Comparison of ENCODE assay signal across 8 cellular contexts in genomic region chr7:106065560-106066500, GRCh38. TPM values are rescaled to one million over a fixed set of nuclear protein-coding genes. Genes with fewer than 3 reads are reported as not detected.
A peak's percentile ranks its signal among the peaks of the same experiment; 100 is the strongest.
DNase-seq lines count a peak whose midpoint lies in the region; ATAC-seq lines count a peak whose summit lies in the region.

No MANE protein-coding gene starts in this region.

- ATAC-seq in right cardiac atrium: peak in 1 of 2 donors; percentile 21
- ATAC-seq in sciatic nerve: peak; percentile 61
- ATAC-seq in GM19467 (IDR thresholded peaks at IDR 0.05; ENCODE audit: unreplicated experiment): no peak
- no peak for ATAC-seq in HG02852 (IDR thresholded peaks at IDR 0.05; ENCODE audit: unreplicated experiment)

- intact Hi-C loops in right cardiac atrium (cut with DNase I) (no loop called here), sciatic nerve (cut with DNase I) (loop anchor here (10.0 kb wide), 1 partner anchor 49 kb away; the partner anchor contains the start of gene SYPL1)

- in situ Hi-C loops in G401 (cut with HindIII; ENCODE audit: low sequenced_read_pairs): no loop called here

- peak overlapping the region; percentile 97 for H3K27ac ChIP-seq in right cardiac atrium (ENCODE audit: low read length)

- H3K27me3 ChIP-seq in right cardiac atrium (ENCODE audit: control insufficient read depth, insufficient read depth): no peaks in the 10 kb centered on the region

- DNase-seq in Daoy (ENCODE audit: low read depth) (peak; percentile 42), amniotic stem cell (lab: John Stamatoyannopoulos, UW) (peak; percentile 31), right cardiac atrium (no peak), sciatic nerve (ENCODE audit: low spot score) (no peak), G401 (ENCODE audit: low spot score) (no peak)
- DNase-seq in activated CD4-positive, alpha-beta T cell treated with anti-CD3 and anti-CD28 coated beads for 48 hours: no peak

- WGBS in right cardiac atrium: 41% methylated on average over 26 of the region's 26 CpGs

- peaks cover 22% of the 10 kb centered on the region for H3K4me1 ChIP-seq in right cardiac atrium (ENCODE audit: control insufficient read depth, insufficient read depth, low read length)

- peak overlapping the region; percentile 28 for H3K4me3 ChIP-seq in right cardiac atrium (ENCODE audit: low read length)

- no peaks in the 10 kb centered on the region for H3K9me3 ChIP-seq in right cardiac atrium (ENCODE audit: control insufficient read depth, low read length)

RNA-seq across cellular contexts. Expression of gene SYPL1, which starts 46.3 kb away (rescaled TPM):
- total RNA-seq in Daoy (2014; rRNA removed; shearing (Covaris generic)): 67.9 and 69.7 TPM in 2 replicates
- total RNA-seq in right cardiac atrium (10 to 100 TPM; 72.2 to 86.9 (median 79.7) TPM), sciatic nerve (83.5 TPM)
- 78.0 TPM for polyA plus RNA-seq in right cardiac atrium
- total RNA-seq in G401 (2014; rRNA removed; shearing (Covaris generic)): 25.6 and 36.4 TPM in 2 replicates

Comparison
In these comparisons a context has a peak if more than half of its experiments do, and no peak if none do; other contexts are left out.
1. DNase-seq: peak in Daoy (single experiment) and amniotic stem cell (single experiment); none in right cardiac atrium (0 of 3), sciatic nerve (single experiment), G401 (single experiment) and activated CD4-positive, alpha-beta T cell treated with anti-CD3 and anti-CD28 coated beads for 48 hours (single experiment).